8 cellular contexts compared by ENCODE assay signal in genomic region chr16:29804020-29804419, GRCh38. TPM values are rescaled to one million over a fixed set of nuclear protein-coding genes. Genes with fewer than 3 reads are reported as not detected.
DNase-seq lines count a peak whose midpoint lies in the region; ATAC-seq and TF ChIP-seq lines count a peak whose summit lies in the region.
"Had no signal": no experiment of that assay in that cellular context is flagged by ENCODE, and none has a peak within 500 bp of the region (broad histone marks: within the 10 kb centered on the region; RNA-seq: fewer than 3 reads in every experiment).

No MANE protein-coding gene starts in this region.

- H3T11ph ChIP-seq in H9 (ENCODE audit: low read length), result no peak overlapping the region

- no peak overlapping the region for H3K23ac ChIP-seq in H9 (ENCODE audit: insufficient read length, low read depth, low read length)

- no peak overlapping the region for H2BK12ac ChIP-seq in H9 (ENCODE audit: insufficient read length, low read depth, low read length)

- H3K27me3 ChIP-seq in H9 (ENCODE audit: insufficient read depth, low read length) (no peaks in the 10 kb centered on the region), Peyer's patch (no peaks in the 10 kb centered on the region), fibroblast of lung (ENCODE audit: control insufficient read depth, insufficient read depth, low read length) (no peaks in the 10 kb centered on the region), smooth muscle cell (ENCODE audit: low read depth) (no peaks in the 10 kb centered on the region)

- TF ChIP-seq POLR2A in Peyer's patch (IDR thresholded peaks at IDR 0.05), result no peak

- no peak overlapping the region for H2AK5ac ChIP-seq in H9 (ENCODE audit: insufficient read length, low read length)

- H3K18ac ChIP-seq in H9 (ENCODE audit: insufficient read length, low read depth, low read length), result no peak overlapping the region

- H3K27ac Mint-ChIP-seq in H9, result peak overlapping the region; percentile 78 to 93 (median 92); a peak in 5 of 7 replicates

- H4K5ac ChIP-seq in H9 (ENCODE audit: insufficient read length, low read depth, low read length), result no peak overlapping the region

- H3K36me3 Mint-ChIP-seq in H9 (ENCODE audit: insufficient read depth in 1 of 3, low read depth in 3 of 3), result peaks cover 34 to 72% (median 55%) of the 10 kb centered on the region in 3 experiments

- no peak for TF ChIP-seq CTCF in H9 (conservative IDR thresholded peaks at IDR 0.05)
- no peak for TF ChIP-seq CTCF in Peyer's patch (IDR thresholded peaks at IDR 0.05)
- no peak for TF ChIP-seq CTCF in fibroblast of lung (conservative IDR thresholded peaks at IDR 0.05 in 1 of 2, IDR thresholded peaks at IDR 0.05 in 1 of 2; ENCODE audit: low read depth in 1 of 2, low read length in 2 of 2)
- TF ChIP-seq CTCF in smooth muscle cell (IDR thresholded peaks at IDR 0.05; ENCODE audit: borderline replicate concordance, insufficient read depth, poor library complexity, severe bottlenecking), result no peak

- no peaks in the 10 kb centered on the region for H3K79me1 ChIP-seq in H9 (ENCODE audit: insufficient read depth, low read depth, low read length, poor library complexity, severe bottlenecking)

- H3K4me1 Mint-ChIP-seq in H9, result peaks cover 29 to 42% of the 10 kb centered on the region in 2 experiments

- no peak overlapping the region for H2BK5ac ChIP-seq in H9 (ENCODE audit: insufficient read length, low read length)

- peak overlapping the region; percentile 93 to 98 for H3K4me3 Mint-ChIP-seq in H9

- no peaks in the 10 kb centered on the region; a peak in 1 of 5 replicates for H3K9me3 Mint-ChIP-seq in H9

- H3K9me3 ChIP-seq in H9 (ENCODE audit: control insufficient read depth, low read depth, low read length) (no peaks in the 10 kb centered on the region), Peyer's patch (no peaks in the 10 kb centered on the region), fibroblast of lung (ENCODE audit: control insufficient read depth, insufficient read depth, low read depth, low read length) (no peaks in the 10 kb centered on the region), smooth muscle cell (replicated peaks; ENCODE audit: low read depth) (no peaks in the 10 kb centered on the region)

- no peak overlapping the region for H2BK15ac ChIP-seq in H9 (ENCODE audit: low read depth, low read length)

- no peak overlapping the region for H3K56ac ChIP-seq in H9 (ENCODE audit: insufficient read length, low read depth, low read length)

- no peak overlapping the region for H4K91ac ChIP-seq in H9 (ENCODE audit: insufficient read length, low read depth, low read length)

- H2BK120ac ChIP-seq in H9 (ENCODE audit: low read depth, low read length, poor library complexity, severe bottlenecking), result no peak overlapping the region

- H3K79me2 ChIP-seq in H9 (ENCODE audit: insufficient read depth, low read length), result peaks cover 2% of the 10 kb centered on the region; the same call in 1 of the 2 replicates
- peaks cover 18% of the 10 kb centered on the region for H3K79me2 ChIP-seq in fibroblast of lung (ENCODE audit: control insufficient read depth, insufficient read depth, low read length)
- peaks cover 10% of the 10 kb centered on the region for H3K79me2 ChIP-seq in smooth muscle cell (ENCODE audit: low read depth)

- peaks cover 19% of the 10 kb centered on the region for H3K23me2 ChIP-seq in H9 (ENCODE audit: insufficient read length, low read depth, low read length, poor library complexity, severe bottlenecking)

- H3K9ac ChIP-seq in H9 (ENCODE audit: extremely low read depth, insufficient read length, low read length), result no peak overlapping the region
- no peak overlapping the region for H3K9ac ChIP-seq in fibroblast of lung (ENCODE audit: insufficient read depth, low read length)
- no peak overlapping the region for H3K9ac ChIP-seq in smooth muscle cell (ENCODE audit: low read depth)

- H3F3A ChIP-seq in smooth muscle cell (ENCODE audit: low read depth), result peaks cover 19% of the 10 kb centered on the region

- no peaks in the 10 kb centered on the region; the same call in 1 of the 2 replicates for H3K4me1 ChIP-seq in H9 (ENCODE audit: insufficient read depth, low read length)
- H3K4me1 ChIP-seq in Peyer's patch, result peaks cover 2 to 21% (median 14%) of the 10 kb centered on the region in 4 donors
- peaks cover 10% of the 10 kb centered on the region for H3K4me1 ChIP-seq in fibroblast of lung (ENCODE audit: control insufficient read depth, extremely low read depth, insufficient read depth, low read length)
- peaks cover 16% of the 10 kb centered on the region for H3K4me1 ChIP-seq in smooth muscle cell (ENCODE audit: low read depth)

- H3K27ac ChIP-seq in H9 (ENCODE audit: insufficient read length, low read depth, low read length) (no peak overlapping the region), Peyer's patch (peak overlapping the region; percentile 93 to 99 (median 98)), fibroblast of lung (ENCODE audit: insufficient read depth, low read length) (no peak overlapping the region), smooth muscle cell (ENCODE audit: low read depth) (peak overlapping the region; percentile 80)

- peaks cover 1% of the 10 kb centered on the region for H3K27me3 Mint-ChIP-seq in H9 (ENCODE audit: low read depth)

- no peak overlapping the region for H3K4me2 ChIP-seq in H9 (ENCODE audit: insufficient read depth, insufficient read length, low read length)
- peak overlapping the region; percentile 30 for H3K4me2 ChIP-seq in fibroblast of lung (ENCODE audit: extremely low read depth, insufficient read depth, low read length)
- peak overlapping the region; percentile 86 for H3K4me2 ChIP-seq in smooth muscle cell

- DNase-seq in H9, result no peak
- no peak for DNase-seq in Peyer's patch
- no peak for DNase-seq in fibroblast of lung (ENCODE audit: low read depth in 2 of 2)
- DNase-seq in smooth muscle cell (lab: John Stamatoyannopoulos, UW; ENCODE audit: unreplicated experiment), result no peak
- DNase-seq in stimulated activated CD4-positive, alpha-beta T cell treated with anti-CD3 and anti-CD28 coated beads, Interleukin-1b, Interleukin-23, amount 100 ng/mL, for 48 hours, result no peak
- no peak for DNase-seq in NCI-H1694 treated with DMSO at 0.1 percent for 48 hours (lab: John Stamatoyannopoulos, UW)
- DNase-seq: central memory CD4-positive, alpha-beta T cell had no signal

- H3K4me3 ChIP-seq in Peyer's patch (no peak overlapping the region), fibroblast of lung (replicated peaks in 1 of 4; ENCODE audit: control extremely low read depth in 1 of 4, insufficient read depth in 1 of 4, low read depth in 3 of 4, low read length in 4 of 4) (peak overlapping the region in 2 of 4 experiments; percentile 83 to 89), smooth muscle cell (no peak overlapping the region)

- H2AFZ ChIP-seq in H9 (ENCODE audit: low read length), result no peak overlapping the region
- H2AFZ ChIP-seq in fibroblast of lung (ENCODE audit: low read length), result no peak overlapping the region
- H2AFZ ChIP-seq in smooth muscle cell (ENCODE audit: low read depth), result no peak overlapping the region

- H4K20me1 ChIP-seq in H9 (ENCODE audit: control insufficient read depth, insufficient read depth, insufficient read length) (no peaks in the 10 kb centered on the region), fibroblast of lung (ENCODE audit: control insufficient read depth, extremely low read depth, insufficient read depth, low read length) (no peaks in the 10 kb centered on the region), smooth muscle cell (ENCODE audit: low read depth) (peaks cover 11% of the 10 kb centered on the region)

- H2BK20ac ChIP-seq in H9 (ENCODE audit: low read depth, low read length, poor library complexity, severe bottlenecking), result no peak overlapping the region

- no peak for ATAC-seq in HG02642 (IDR thresholded peaks at IDR 0.05; ENCODE audit: poor library complexity, unreplicated experiment)

- WGBS in H9 (ENCODE audit: extremely low coverage, insufficient read length, low lambda C conversion rate), result no CpG with 5 or more reads among the region's 8 CpGs
- 89% methylated on average over 8 of the region's 8 CpGs for WGBS in smooth muscle cell (ENCODE audit: low lambda C conversion rate)

- no peak overlapping the region for H3K14ac ChIP-seq in H9 (ENCODE audit: insufficient read depth, low read length)

- H3K4ac ChIP-seq in H9 (ENCODE audit: low read depth, low read length), result no peak overlapping the region

- H3K36me3 ChIP-seq in Peyer's patch (peaks cover 0 to 27% (median 0%) of the 10 kb centered on the region in 3 donors), fibroblast of lung (ENCODE audit: control insufficient read depth, insufficient read depth, low read length) (peaks cover 18% of the 10 kb centered on the region), smooth muscle cell (ENCODE audit: low read depth) (no peaks in the 10 kb centered on the region)

- no peak overlapping the region for H4K8ac ChIP-seq in H9 (replicated peaks; ENCODE audit: insufficient read length, low read depth, low read length)

RNA-seq across cellular contexts. Expression of gene MAZ, which starts 2.3 kb away (rescaled TPM):
- total RNA-seq in H9 (2021) (412 and 414 TPM in 2 replicates), Peyer's patch (100 to 1,000 TPM; 124 to 208 (median 135) TPM), fibroblast of lung (131 and 136 TPM in 2 replicates), smooth muscle cell (77.2 and 104 TPM in 2 replicates)
- polyA plus RNA-seq in fibroblast of lung (68.1 and 96.6 TPM in 2 replicates), smooth muscle cell (215 and 229 TPM in 2 replicates)
- polyA plus RNA-seq in fibroblast of lung (2012), result 153 and 184 TPM in 2 replicates
- 269 and 515 TPM in 2 replicates for polyA minus RNA-seq in fibroblast of lung (ENCODE audit: low replicate concordance)

RNA-seq across cellular contexts. Expression of gene PRRT2, which starts 8.0 kb away (rescaled TPM):
- total RNA-seq in H9 (2021) (10.7 and 14.6 TPM in 2 replicates), Peyer's patch (1 to 10 TPM in 2 of 4 donors, under 1 TPM in 1, not detected in 1; 0.95 to 3.3 (median 2.5) TPM), fibroblast of lung (2.1 TPM in 2 replicates), smooth muscle cell (12.2 and 25.9 TPM in 2 replicates)
- polyA plus RNA-seq in fibroblast of lung (1.3 and 2.9 TPM in 2 replicates), smooth muscle cell (12.2 and 20.1 TPM in 2 replicates)
- 1.9 and 3.1 TPM in 2 replicates for polyA plus RNA-seq in fibroblast of lung (2012)
- polyA minus RNA-seq in fibroblast of lung (ENCODE audit: low replicate concordance), result 5.5 and 5.9 TPM in 2 replicates

RNA-seq across cellular contexts. Expression of gene PAGR1, which starts 11.9 kb away (rescaled TPM):
- total RNA-seq in H9 (2021), result 65.3 and 67.8 TPM in 2 replicates
- 10 to 100 TPM; 39.5 to 50.3 (median 48.3) TPM for total RNA-seq in Peyer's patch
- 10.7 and 12.1 TPM in 2 replicates for total RNA-seq in fibroblast of lung
- 10.0 and 16.2 TPM in 2 replicates for polyA plus RNA-seq in fibroblast of lung
- 12.3 and 19.5 TPM in 2 replicates for polyA plus RNA-seq in fibroblast of lung (2012)
- polyA minus RNA-seq in fibroblast of lung (ENCODE audit: low replicate concordance), result 1.2 and 1.7 TPM in 2 replicates
- 15.6 and 21.1 TPM in 2 replicates for total RNA-seq in smooth muscle cell
- polyA plus RNA-seq in smooth muscle cell, result 34.5 and 44.8 TPM in 2 replicates

RNA-seq across cellular contexts. Expression of gene KIF22, which starts 13.5 kb away (rescaled TPM):
- 148 and 151 TPM in 2 replicates for total RNA-seq in H9 (2021)
- 100 to 1,000 TPM in 2 of 4 donors, 10 to 100 TPM in 2; 31.9 to 157 (median 72.8) TPM for total RNA-seq in Peyer's patch
- 4.4 and 17.7 TPM in 2 replicates for total RNA-seq in fibroblast of lung
- 12.3 and 43.3 TPM in 2 replicates for polyA plus RNA-seq in fibroblast of lung
- polyA plus RNA-seq in fibroblast of lung (2012), result 15.3 and 41.2 TPM in 2 replicates
- 24.0 and 72.1 TPM in 2 replicates for polyA minus RNA-seq in fibroblast of lung (ENCODE audit: low replicate concordance)
- total RNA-seq in smooth muscle cell, result 16.0 and 19.8 TPM in 2 replicates
- 33.5 and 35.7 TPM in 2 replicates for polyA plus RNA-seq in smooth muscle cell

RNA-seq across cellular contexts. Expression of gene MVP, which starts 16.2 kb away (rescaled TPM):
- total RNA-seq in H9 (2021) (2.5 and 3.1 TPM in 2 replicates), Peyer's patch (100 to 1,000 TPM; 222 to 709 (median 645) TPM), fibroblast of lung (336 and 518 TPM in 2 replicates), smooth muscle cell (47.5 and 57.4 TPM in 2 replicates)
- polyA plus RNA-seq in fibroblast of lung (208 and 214 TPM in 2 replicates), smooth muscle cell (110 and 123 TPM in 2 replicates)
- 336 and 399 TPM in 2 replicates for polyA plus RNA-seq in fibroblast of lung (2012)
- polyA minus RNA-seq in fibroblast of lung (ENCODE audit: low replicate concordance), result 1,738 and 1,898 TPM in 2 replicates

Comparison
In these comparisons a context has a peak if more than half of its experiments do, and no peak if none do; other contexts are left out.
1. H3K27ac ChIP-seq: peak in Peyer's patch (4 of 4) and smooth muscle cell (single experiment); none in H9 (single experiment) and fibroblast of lung (single experiment).